ENCODE assay signal across 22 cellular contexts in genomic region chr16:81515721-81516120, GRCh38.
A peak's percentile ranks its signal among the peaks of the same experiment; 100 is the strongest.
DNase-seq lines count a peak whose midpoint lies in the region; ATAC-seq and TF ChIP-seq lines count a peak whose summit lies in the region.
"Had no signal": no experiment of that assay in that cellular context is flagged by ENCODE, and none has a peak within 500 bp of the region (broad histone marks: within the 10 kb centered on the region; RNA-seq: fewer than 3 reads in every experiment).

No MANE protein-coding gene starts in this region.

- H3K79me2 ChIP-seq in neural progenitor cell (ENCODE audit: low read depth): peaks cover 82% of the 10 kb centered on the region

- peaks cover 82 to 91% (median 85%) of the 10 kb centered on the region in 10 experiments for H3K4me1 ChIP-seq in BLaER1 treated with 17β-estradiol and CSF1 and Interleukin-3, amounts not matched to agents 10 nM and 100 nM
- H3K4me1 ChIP-seq in neural progenitor cell: peaks cover 17% of the 10 kb centered on the region
- H3K4me1 ChIP-seq: prostate gland had no signal

- ATAC-seq in HG03039 (IDR thresholded peaks at IDR 0.05; ENCODE audit: unreplicated experiment) (no peak), GM18870 (IDR thresholded peaks at IDR 0.05; ENCODE audit: unreplicated experiment) (no peak)
- ATAC-seq: activated CD4-positive, alpha-beta T cell treated with anti-CD3 and anti-CD28 coated beads for 36 hours; left lobe of liver; PC-3; T-cell had no signal

- POLR2A ChIA-PET in RWPE1 (lab: Yijun Ruan, JAX; ENCODE audit: low non-redundant PET): interaction anchor here (0.5 kb wide), 1 partner anchor 88 kb away, joined by 5 read pairs; no protein-coding TSS in a partner anchor

- DNase-seq in RWPE1 (ENCODE audit: low spot score) (no peak), epithelial cell of prostate (ENCODE audit: low read depth, low spot score) (no peak), neural progenitor cell (ENCODE audit: low spot score) (no peak), AG08396 (ENCODE audit: low spot score) (no peak)
- DNase-seq in activated CD4-positive, alpha-beta T cell treated with anti-CD3 and anti-CD28 coated beads, Interleukin-2, amount 50 U/mL, for 48 hours: no peak
- DNase-seq: ACHN; activated CD4-positive, alpha-beta T cell treated with anti-CD3 and anti-CD28 coated beads for 36 hours; GDM1; heart right ventricle; NCI-H1930; NCI-H226; NCI-H82; PC-3; T-cell had no signal

- peaks cover 27 to 50% (median 30%) of the 10 kb centered on the region in 11 experiments for H3K36me3 ChIP-seq in BLaER1 treated with 17β-estradiol and CSF1 and Interleukin-3, amounts not matched to agents 10 nM and 100 nM
- no peaks in the 10 kb centered on the region for H3K36me3 ChIP-seq in neural progenitor cell
- H3K36me3 ChIP-seq: prostate gland had no signal

- no peak overlapping the region for H3K4me3 Mint-ChIP-seq in neural progenitor cell
- H3K4me3 Mint-ChIP-seq: activated CD4-positive, alpha-beta T cell treated with anti-CD3 and anti-CD28 coated beads for 36 hours; activated naive CD8-positive, alpha-beta T cell; neural crest cell; T-cell had no signal

- peaks cover 15% of the 10 kb centered on the region for H3K36me3 Mint-ChIP-seq in neural progenitor cell
- H3K36me3 Mint-ChIP-seq: activated naive CD8-positive, alpha-beta T cell had no signal

- H3K27me3 ChIP-seq in BLaER1 treated with 17β-estradiol and CSF1 and Interleukin-3, amounts not matched to agents 10 nM and 100 nM: no peaks in the 10 kb centered on the region
- no peaks in the 10 kb centered on the region for H3K27me3 ChIP-seq in neural progenitor cell
- H3K27me3 ChIP-seq: heart right ventricle had no signal

- H3K4me2 ChIP-seq in BLaER1 treated with 17β-estradiol and CSF1 and Interleukin-3, amounts not matched to agents 10 nM and 100 nM: peak overlapping the region in 10 of 11 experiments; percentile 87 to 99 (median 95); a peak in 15 of 22 replicates
- H3K4me2 ChIP-seq in neural progenitor cell: no peak overlapping the region

- no peaks in the 10 kb centered on the region for H3K27me3 Mint-ChIP-seq in neural progenitor cell (ENCODE audit: insufficient read depth, low read depth)
- H3K27me3 Mint-ChIP-seq: activated CD4-positive, alpha-beta T cell treated with anti-CD3 and anti-CD28 coated beads for 36 hours; activated naive CD8-positive, alpha-beta T cell; T-cell had no signal

- H3K9me3 ChIP-seq in BLaER1 treated with 17β-estradiol and CSF1 and Interleukin-3, amounts not matched to agents 10 nM and 100 nM (replicated peaks in 1 of 11): no peaks in the 10 kb centered on the region
- H3K9me3 ChIP-seq in neural progenitor cell (ENCODE audit: low read depth): no peaks in the 10 kb centered on the region
- H3K9me3 ChIP-seq: heart right ventricle, prostate gland had no signal

- peak overlapping the region in 1 of 11 experiments; percentile 12; a peak in 1 of 22 replicates for H3K27ac ChIP-seq in BLaER1 treated with 17β-estradiol and CSF1 and Interleukin-3, amounts not matched to agents 10 nM and 100 nM
- H3K27ac ChIP-seq in RWPE1 (peak overlapping the region; percentile 42), epithelial cell of prostate (peak overlapping the region; percentile 19), neural progenitor cell (no peak overlapping the region)
- H3K27ac ChIP-seq: C4-2B, prostate gland had no signal

- peaks cover 5% of the 10 kb centered on the region for H3F3A ChIP-seq in neural progenitor cell (ENCODE audit: low read depth)

- no peak overlapping the region for H3K4me3 ChIP-seq in BLaER1 treated with 17β-estradiol and CSF1 and Interleukin-3, amounts not matched to agents 10 nM and 100 nM
- no peak overlapping the region for H3K4me3 ChIP-seq in neural progenitor cell
- H3K4me3 ChIP-seq: heart right ventricle, prostate gland had no signal

- no peak overlapping the region for H2AFZ ChIP-seq in neural progenitor cell (replicated peaks)

- H3K9ac ChIP-seq in BLaER1 treated with 17β-estradiol and CSF1 and Interleukin-3, amounts not matched to agents 10 nM and 100 nM: no peak overlapping the region
- no peak overlapping the region for H3K9ac ChIP-seq in neural progenitor cell

- CTCF ChIA-PET in RWPE1 (lab: Yijun Ruan, JAX): no interaction called here

- TF ChIP-seq CTCF in RWPE1 (conservative IDR thresholded peaks at IDR 0.05; ENCODE audit: low read depth) (no peak), neural progenitor cell (IDR thresholded peaks at IDR 0.05) (no peak)

- peaks cover 98 to 100% (median 100%) of the 10 kb centered on the region in 11 experiments for H4K20me1 ChIP-seq in BLaER1 treated with 17β-estradiol and CSF1 and Interleukin-3, amounts not matched to agents 10 nM and 100 nM
- H4K20me1 ChIP-seq in neural progenitor cell (ENCODE audit: low read depth): peaks cover 86% of the 10 kb centered on the region

- no peaks in the 10 kb centered on the region for H3K9me3 Mint-ChIP-seq in neural progenitor cell
- H3K9me3 Mint-ChIP-seq: neural crest cell, T-cell had no signal

- peak overlapping the region; percentile 78 for H3K27ac Mint-ChIP-seq in neural progenitor cell
- H3K27ac Mint-ChIP-seq: activated CD4-positive, alpha-beta T cell treated with anti-CD3 and anti-CD28 coated beads for 36 hours; activated naive CD8-positive, alpha-beta T cell had no signal

- peaks cover 32% of the 10 kb centered on the region for H3K4me1 Mint-ChIP-seq in neural progenitor cell
